In genomic region chr5:108028411-108028810, GRCh38 we compare ENCODE assay signal across 18 cellular contexts.
DNase-seq lines count a peak whose midpoint lies in the region; FAIRE-seq and TF ChIP-seq lines count a peak whose summit lies in the region.
"Had no signal": no experiment of that assay in that cellular context is flagged by ENCODE, and none has a peak within 500 bp of the region (broad histone marks: within the 10 kb centered on the region; RNA-seq: fewer than 3 reads in every experiment).

No MANE protein-coding gene starts in this region.

- H3K36me3 ChIP-seq in endothelial cell of umbilical vein (ENCODE audit: control insufficient read depth in 2 of 2, extremely low read depth in 1 of 2, insufficient read depth in 2 of 2, low read length in 2 of 2) = no peaks in the 10 kb centered on the region
- H3K36me3 ChIP-seq in ovary = no peaks in the 10 kb centered on the region

- TF ChIP-seq CTCF in endothelial cell of umbilical vein (IDR thresholded peaks at IDR 0.05; ENCODE audit: extremely low read depth in 1 of 2, insufficient read depth in 1 of 2, low read depth in 1 of 2, low read length in 2 of 2) (no peak), ovary (IDR thresholded peaks at IDR 0.05) (no peak)

- H3K27me3 ChIP-seq in endothelial cell of umbilical vein (ENCODE audit: control insufficient read depth in 2 of 2, insufficient read depth in 2 of 2, low read length in 2 of 2) (no peaks in the 10 kb centered on the region), ovary (no peaks in the 10 kb centered on the region)

- no peaks in the 10 kb centered on the region for H4K20me1 ChIP-seq in endothelial cell of umbilical vein (replicated peaks; ENCODE audit: control insufficient read depth, extremely low read depth, insufficient read depth, low read length)

- dilution Hi-C loops in endothelial cell of umbilical vein (cut with MboI; ENCODE audit: extremely low pct_ligation_motif_present, low sequenced_read_pairs) = no loop called here

- TF ChIP-seq POLR2A in endothelial cell of umbilical vein (IDR thresholded peaks at IDR 0.05; ENCODE audit: low read depth, low read length) (no peak), ovary (IDR thresholded peaks at IDR 0.05) (no peak)

- H3K27ac ChIP-seq in endothelial cell of umbilical vein (ENCODE audit: insufficient read depth, low read depth, low read length) (no peak overlapping the region), ovary (no peak overlapping the region)

- no peaks in the 10 kb centered on the region for H3K79me2 ChIP-seq in endothelial cell of umbilical vein (ENCODE audit: control insufficient read depth, insufficient read depth, low read length)

- no peaks in the 10 kb centered on the region for H3K9me1 ChIP-seq in endothelial cell of umbilical vein (replicated peaks; ENCODE audit: control insufficient read depth, extremely low read depth, insufficient read depth, low read length)

- H2AFZ ChIP-seq in endothelial cell of umbilical vein (ENCODE audit: low read depth, low read length) = no peak overlapping the region

- H3K9me3 ChIP-seq in endothelial cell of umbilical vein (replicated peaks; ENCODE audit: control insufficient read depth, insufficient read depth, low read length) = no peaks in the 10 kb centered on the region
- no peaks in the 10 kb centered on the region for H3K9me3 ChIP-seq in ovary

- DNase-seq in GM04504 (ENCODE audit: low read depth) (peak; percentile 7), RKO (ENCODE audit: low spot score) (peak; percentile 11), endothelial cell of umbilical vein (ENCODE audit: low read depth, low spot score) (peak; percentile 15), myocyte (ENCODE audit: low read depth) (peak; percentile 28), D341Med (ENCODE audit: low spot score) (no peak), ovary (no peak)
- DNase-seq in activated naive CD4-positive, alpha-beta T cell treated with anti-CD3 and anti-CD28 coated beads, Interleukin-2, amount 50 U/mL, for 16 hours = no peak
- DNase-seq in activated CD4-positive, CD25-positive, alpha-beta regulatory T cell (lab: John Stamatoyannopoulos, UW) = no peak
- DNase-seq: activated CD4-positive, alpha-beta T cell treated with anti-CD3 and anti-CD28 coated beads for 4 hours; activated T-cell treated with anti-CD3 and anti-CD28 coated beads, Interleukin-2, amount 50 U/mL, for 4 hours; amniotic stem cell; C1 segment of cervical spinal cord; effector CD4-positive, alpha-beta T cell; GOT3; naive thymus-derived CD4-positive, alpha-beta T cell; NCI-H2107; T-helper 1 cell had no signal

- H3K9ac ChIP-seq in endothelial cell of umbilical vein (replicated peaks; ENCODE audit: extremely low read depth, insufficient read depth, low read length) = no peak overlapping the region

- FAIRE-seq in endothelial cell of umbilical vein (lab: Jason Lieb, UNC) = no peak
- FAIRE-seq: G401.6 had no signal

- no peak for TF ChIP-seq EP300 in ovary (IDR thresholded peaks at IDR 0.05)

- no peaks in the 10 kb centered on the region for H3K4me1 ChIP-seq in endothelial cell of umbilical vein (ENCODE audit: control insufficient read depth, extremely low read depth, insufficient read depth, low read length)
- H3K4me1 ChIP-seq in ovary (ENCODE audit: insufficient read depth) = no peaks in the 10 kb centered on the region

- no TSS peak for BruUV-seq in endothelial cell of umbilical vein (replicated peaks; lab: Mats Ljungman, UMichigan)

- H3K4me3 ChIP-seq in endothelial cell of umbilical vein (replicated peaks in 1 of 3; ENCODE audit: insufficient read depth in 1 of 3, low read depth in 1 of 3, low read length in 3 of 3) (no peak overlapping the region), ovary (no peak overlapping the region)

- intact Hi-C loops in endothelial cell of umbilical vein (cut with micrococcal nuclease) = no loop called here
- intact Hi-C loops in ovary (cut with DNase I) = no loop called here

- POLR2A ChIA-PET in endothelial cell of umbilical vein (lab: Charles Lee) = no interaction called here

- H3K4me2 ChIP-seq in endothelial cell of umbilical vein (ENCODE audit: insufficient read depth, low read length) = no peak overlapping the region

- CTCF ChIA-PET in endothelial cell of umbilical vein (lab: Charles Lee) = interaction anchor here (1.5 kb wide), 2 partner anchors 10 to 317 kb away, joined by 3 to 5 read pairs; no protein-coding TSS in a partner anchor

TF ChIP-seq in endothelial cell of umbilical vein, 7 proteins besides CTCF, POLR2A, EP300 and RAD21:
- no peak for TF ChIP-seq EZH2 (IDR thresholded peaks at IDR 0.05; ENCODE audit: borderline replicate concordance, low read depth, low read length, severe bottlenecking)
- no peak for TF ChIP-seq GATA2 (IDR thresholded peaks at IDR 0.05; ENCODE audit: insufficient read depth, insufficient read length, low read depth, low read length)

Comparison
In these comparisons a context has a peak if more than half of its experiments do, and no peak if none do; other contexts are left out.
1. DNase-seq: peak in GM04504 (single experiment), RKO (single experiment), endothelial cell of umbilical vein (single experiment) and myocyte (single experiment); none in D341Med (single experiment), activated naive CD4-positive, alpha-beta T cell treated with anti-CD3 and anti-CD28 coated beads, Interleukin-2, amount 50 U/mL, for 16 hours (single experiment), ovary (0 of 5) and activated CD4-positive, CD25-positive, alpha-beta regulatory T cell (0 of 4).